1 cellular context compared by ENCODE assay signal in genomic region chr1:194809665-194810064, GRCh38.
TF ChIP-seq lines count a peak whose summit lies in the region.

No MANE protein-coding gene starts in this region.

TF ChIP-seq in WTC11, 78 proteins besides CTCF, POLR2A, EP300 and RAD21 (continued from another document):
- TF ChIP-seq MAX (CRISPR knock-in tag; IDR thresholded peaks at IDR 0.05) (no peak), HMGA2 (CRISPR knock-in tag; IDR thresholded peaks at IDR 0.05) (no peak), FOXP1 (CRISPR knock-in tag; IDR thresholded peaks at IDR 0.05; ENCODE audit: borderline replicate concordance) (no peak), GTF2I (CRISPR knock-in tag; conservative IDR thresholded peaks at IDR 0.05) (no peak)
